ENCODE assay signal across 8 cellular contexts in genomic region chrX:43750248-43750676, GRCh38.
A peak's percentile ranks its signal among the peaks of the same experiment; 100 is the strongest.
DNase-seq lines count a peak whose midpoint lies in the region; ATAC-seq, FAIRE-seq and TF ChIP-seq lines count a peak whose summit lies in the region.

No MANE protein-coding gene starts in this region.

- no peaks in the 10 kb centered on the region for H3K9me3 ChIP-seq in T-helper 17 cell (ENCODE audit: control insufficient read depth, low read length, poor library complexity, severe bottlenecking)
- no peaks in the 10 kb centered on the region for H3K9me3 ChIP-seq in K562 (replicated peaks; ENCODE audit: control insufficient read depth, insufficient read depth, low read depth, low read length)

- H3K4me2 ChIP-seq in K562 (ENCODE audit: insufficient read depth, low read length): no peak overlapping the region

- no peaks in the 10 kb centered on the region for H3K27me3 Mint-ChIP-seq in T-helper 17 cell
- peaks cover 0 to 3% (median 0%) of the 10 kb centered on the region in 3 donors for H3K27me3 Mint-ChIP-seq in immature natural killer cell (ENCODE audit: low read depth in 3 of 3)

- no peak for TF ChIP-seq EP300 in K562 (IDR thresholded peaks at IDR 0.05; ENCODE audit: low read length)

- no peak overlapping the region for H3K4me3 ChIP-seq in K562

- H3K79me2 ChIP-seq in K562 (ENCODE audit: control insufficient read depth, insufficient read depth, low read length): no peaks in the 10 kb centered on the region

- H3K27me3 ChIP-seq in K562 (ENCODE audit: control insufficient read depth in 2 of 2, insufficient read depth in 2 of 2, low read length in 2 of 2): peaks cover 0 to under 1% of the 10 kb centered on the region in 2 experiments; a peak in 1 of 5 replicates

- H3K36me3 ChIP-seq in K562 (ENCODE audit: control insufficient read depth, insufficient read depth, low read length): no peaks in the 10 kb centered on the region

- intact Hi-C loops in K562 (cut with micrococcal nuclease): loop anchor here (1.0 to 10.0 kb wide), 3 partner anchors 191 to 1965 kb away; no protein-coding TSS in a partner anchor

- in situ Hi-C loops in K562 (cut with MboI): loop anchor here (10.0 kb wide), 1 partner anchor 1965 kb away; no protein-coding TSS in a partner anchor

- no peaks in the 10 kb centered on the region for H3K4me1 ChIP-seq in K562 (replicated peaks in 1 of 2; ENCODE audit: control insufficient read depth in 2 of 2, insufficient read depth in 2 of 2, low read length in 2 of 2)

- H4K20me1 ChIP-seq in K562 (replicated peaks; ENCODE audit: control insufficient read depth, insufficient read depth, low read length): no peaks in the 10 kb centered on the region

- peak; percentile 73 for ATAC-seq in HG02623 (IDR thresholded peaks at IDR 0.05; ENCODE audit: unreplicated experiment)
- peak; percentile 78 for ATAC-seq in T-helper 17 cell
- ATAC-seq in K562: peak; percentile 86

- TF ChIP-seq RAD21 in K562 (CRISPR knock-in tag; conservative IDR thresholded peaks at IDR 0.05 in 1 of 2, IDR thresholded peaks at IDR 0.05 in 1 of 2): peak; percentile 73 to 82

- TF ChIP-seq POLR2A in K562 (conservative IDR thresholded peaks at IDR 0.05): no peak

- peak; percentile 47 to 68 (median 55) for TF ChIP-seq CTCF in K562 (IDR thresholded peaks at IDR 0.05 in 2 of 3, conservative IDR thresholded peaks at IDR 0.05 in 1 of 3; ENCODE audit: insufficient read depth in 2 of 3, low read depth in 1 of 3, low read length in 3 of 3)

- peak overlapping the region; percentile 24 for H3K27ac Mint-ChIP-seq in T-helper 17 cell
- H3K27ac Mint-ChIP-seq in immature natural killer cell: no peak overlapping the region

- no peak overlapping the region for H2AFZ ChIP-seq in K562 (ENCODE audit: low read depth, low read length)

- H3K4me3 Mint-ChIP-seq in T-helper 17 cell (no peak overlapping the region), immature natural killer cell (no peak overlapping the region)

- no peak overlapping the region for H3K27ac ChIP-seq in K562 (ENCODE audit: extremely low read depth, low read depth, low read length)

- no peaks in the 10 kb centered on the region for H3K9me3 Mint-ChIP-seq in immature natural killer cell

- no TSS peak for BruUV-seq in K562 (replicated peaks; lab: Mats Ljungman, UMichigan)

- no peaks in the 10 kb centered on the region for H3K9me1 ChIP-seq in K562 (ENCODE audit: control insufficient read depth, insufficient read depth, low read length)

- POLR2A ChIA-PET in K562 (lab: Yijun Ruan, JAX): no interaction called here

- 0% methylated on average over 6 of the region's 6 CpGs for WGBS in K562 (ENCODE audit: insufficient coverage, low coverage, missing lambda C conversion rate)

- H3K4me1 Mint-ChIP-seq in T-helper 17 cell: peaks cover 3% of the 10 kb centered on the region
- no peaks in the 10 kb centered on the region for H3K4me1 Mint-ChIP-seq in immature natural killer cell

- no peak overlapping the region for H3K9ac ChIP-seq in K562 (ENCODE audit: insufficient read depth in 1 of 2, low read depth in 2 of 2, low read length in 2 of 2)

- FAIRE-seq in K562 (lab: Jason Lieb, UNC): no peak

- CTCF ChIA-PET in K562 (lab: Yijun Ruan, JAX; ENCODE audit: low intra/inter-chr PET ratio): interaction anchor here (0.7 kb wide), 2 partner anchors 191 to 193 kb away, joined by 3 to 6 read pairs; no protein-coding TSS in a partner anchor

- no peaks in the 10 kb centered on the region for H3K36me3 Mint-ChIP-seq in T-helper 17 cell (ENCODE audit: low read depth)
- no peaks in the 10 kb centered on the region for H3K36me3 Mint-ChIP-seq in immature natural killer cell

- peak; percentile 35 for DNase-seq in GM03348 (ENCODE audit: low spot score)
- DNase-seq in NCI-H1694 treated with DMSO at 0.1 percent for 48 hours (lab: John Stamatoyannopoulos, UW): peak; percentile 31
- DNase-seq in T-helper 17 cell: peak; percentile 8 to 14 (median 9)
- DNase-seq in K562 (ENCODE audit: extremely low read depth in 1 of 4, low spot score in 3 of 4): peak; percentile 37 to 55 (median 40)
- DNase-seq in immature natural killer cell: peak; percentile 20 to 41 (median 20)
- peak; percentile 10 to 12 for DNase-seq in stimulated activated CD4-positive, alpha-beta T cell treated with anti-CD3 and anti-CD28 coated beads, Interleukin-15, amount 100 ng/mL, for 48 hours (ENCODE audit: low read depth in 2 of 2)
- DNase-seq in dedifferentiated amniotic fluid mesenchymal stem cell (ENCODE audit: extremely low spot score): no peak

TF ChIP-seq in K562, 482 proteins besides CTCF, POLR2A, EP300 and RAD21:
- peak; percentile 22; the same call in 1 of the 2 replicates for TF ChIP-seq STAG1 (CRISPR knock-in tag; IDR thresholded peaks at IDR 0.05; ENCODE audit: borderline replicate concordance)
- no peak for TF ChIP-seq E2F8 (IDR thresholded peaks at IDR 0.05; ENCODE audit: low read depth, partially characterized antibody)
- no peak for TF ChIP-seq L3MBTL2 (IDR thresholded peaks at IDR 0.05)
- TF ChIP-seq DEAF1 (CRISPR knock-in tag; IDR thresholded peaks at IDR 0.05): peak; percentile 68
- no peak for TF ChIP-seq ZNF140 (CRISPR knock-in tag; IDR thresholded peaks at IDR 0.05)
- no peak for TF ChIP-seq SMAD1 (IDR thresholded peaks at IDR 0.05; ENCODE audit: low read depth, low read length, partially characterized antibody)
- no peak for TF ChIP-seq ARID3B (CRISPR knock-in tag; IDR thresholded peaks at IDR 0.05; ENCODE audit: borderline replicate concordance)
- peak; percentile 61 for TF ChIP-seq SMC3 (conservative IDR thresholded peaks at IDR 0.05; ENCODE audit: insufficient read depth, low read depth, low read length)
- TF ChIP-seq BRD4 (IDR thresholded peaks at IDR 0.05): no peak
- no peak for TF ChIP-seq CHD4 (IDR thresholded peaks at IDR 0.05; ENCODE audit: insufficient read depth, insufficient replicate concordance, low read depth, low read length, poor library complexity, severe bottlenecking)
